Comparison of ENCODE assay signal across 10 cellular contexts in the genomic region with DNA sequence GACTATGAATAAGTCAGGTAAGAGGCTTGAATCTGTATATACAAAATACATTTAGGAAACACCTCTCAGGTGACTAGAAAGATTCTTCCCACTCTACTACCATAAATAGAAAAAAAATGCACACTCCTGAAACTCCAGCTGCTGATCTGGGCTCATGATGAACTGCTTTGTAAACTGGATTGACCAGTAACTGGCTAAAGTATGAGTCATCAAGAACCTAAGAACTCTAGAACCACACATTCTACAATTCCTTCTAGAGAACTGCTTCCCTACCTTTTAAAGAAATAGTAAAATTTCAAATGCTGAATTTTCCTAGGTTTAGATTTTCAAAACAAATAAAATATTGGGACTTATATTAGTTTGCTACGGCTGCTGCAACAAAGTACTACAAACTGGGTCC.
A peak's percentile ranks its signal among the peaks of the same experiment; 100 is the strongest.
DNase-seq lines count a peak whose midpoint lies in the region; ATAC-seq lines count a peak whose summit lies in the region.
"Had no signal": no experiment of that assay in that cellular context is flagged by ENCODE, and none has a peak within 500 bp of the region (broad histone marks: within the 10 kb centered on the region; RNA-seq: fewer than 3 reads in every experiment).

No MANE protein-coding gene starts in this region.

- peak; percentile 43 for ATAC-seq in GM18502 (IDR thresholded peaks at IDR 0.05; ENCODE audit: poor library complexity, unreplicated experiment)

- DNase-seq in AG08395 (ENCODE audit: low spot score) (peak; percentile 42), SW480 (ENCODE audit: low spot score) (peak; percentile 20), iris pigment epithelial cell (ENCODE audit: low read depth) (peak; percentile 63), NCI-H1436 treated with DMSO at 0.1 percent for 48 hours (lab: John Stamatoyannopoulos, UW) (no peak), cerebellar cortex (ENCODE audit: low spot score) (no peak), RPMI8226 (no peak), HK-2 (ENCODE audit: unreplicated experiment) (no peak)
- DNase-seq: effector CD8-positive, alpha-beta T cell; NK-92 treated with Interleukin-12 subunit alpha and Interleukin-12 subunit beta, amount 100 ng/mL, for 24 hours had no signal

Comparison
In these comparisons a context has a peak if more than half of its experiments do, and no peak if none do; other contexts are left out.
1. DNase-seq: peak in AG08395 (single experiment), SW480 (single experiment) and iris pigment epithelial cell (single experiment); none in NCI-H1436 treated with DMSO at 0.1 percent for 48 hours (single experiment), cerebellar cortex (single experiment), RPMI8226 (single experiment) and HK-2 (single experiment).